ENCODE assay signal across 8 cellular contexts in the genomic region with DNA sequence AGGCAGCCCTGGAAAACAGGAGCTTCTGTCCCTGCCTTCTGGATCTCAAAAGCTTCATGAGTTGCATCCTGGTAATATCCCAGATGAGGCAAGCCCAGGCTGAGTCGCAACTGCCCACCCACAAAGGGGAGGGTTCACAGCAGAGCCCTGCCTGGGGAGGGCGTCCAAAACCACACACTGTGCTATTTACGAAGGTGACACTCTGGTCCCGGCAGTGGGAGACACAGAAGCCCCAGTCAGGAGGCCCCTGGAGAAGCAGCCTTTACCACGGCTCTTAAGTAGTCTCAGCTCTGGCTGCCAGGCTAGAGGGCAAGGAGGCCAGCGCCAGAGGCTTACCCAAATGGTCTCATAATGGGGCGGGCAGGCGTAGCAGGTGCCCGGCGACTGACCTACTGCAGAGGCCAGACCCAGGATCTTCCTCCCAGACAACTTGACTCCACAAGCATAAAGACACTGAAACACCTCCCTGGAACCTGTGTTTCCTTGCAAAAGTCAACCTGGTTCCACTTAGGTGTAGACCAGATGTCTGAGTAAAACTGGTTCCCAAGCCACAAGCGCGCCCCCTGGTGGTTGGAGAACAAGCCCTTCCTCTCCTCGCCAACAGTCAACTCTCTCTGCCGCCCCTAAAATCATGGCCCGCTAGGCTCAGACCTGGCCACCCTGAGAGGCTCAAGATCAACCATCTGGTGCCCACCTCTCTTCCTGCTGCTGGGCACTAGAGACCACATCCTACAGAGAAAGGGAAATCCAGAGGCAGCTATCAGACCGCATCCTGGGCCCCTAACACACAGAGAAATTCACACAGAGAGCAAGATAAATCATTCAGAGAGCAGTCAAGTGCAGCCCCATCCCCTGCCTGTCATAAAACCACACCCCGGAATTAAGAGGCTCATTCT. TPM values are rescaled to one million over a fixed set of nuclear protein-coding genes. Genes with fewer than 3 reads are reported as not detected.
DNase-seq lines count a peak whose midpoint lies in the region; ATAC-seq and TF ChIP-seq lines count a peak whose summit lies in the region.

No MANE protein-coding gene starts in this region.

- DNase-seq in Panc1 (ENCODE audit: low read depth, low spot score) = peak; percentile 33
- peak; percentile 97 for DNase-seq in activated effector memory CD4-positive, alpha-beta T cell treated with anti-CD3 and anti-CD28 coated beads, Interleukin-2, amount 50 U/mL, for 16 hours
- DNase-seq in glutamatergic neuron = peak; percentile 93
- DNase-seq in tibial artery = peak; percentile 57 to 83

- no peaks in the 10 kb centered on the region for H3K9me3 ChIP-seq in DOHH2 (ENCODE audit: control insufficient read depth, insufficient read depth, low read length)
- no peaks in the 10 kb centered on the region for H3K9me3 ChIP-seq in Panc1 (ENCODE audit: control insufficient read depth, insufficient read depth, low read depth, low read length)
- H3K9me3 ChIP-seq in parathyroid adenoma (ENCODE audit: control insufficient read depth, low read length) = no peaks in the 10 kb centered on the region
- H3K9me3 ChIP-seq in tibial artery = no peaks in the 10 kb centered on the region

- POLR2A ChIA-PET in Panc1 (lab: Charles Lee) = no interaction called here

- intact Hi-C loops in Panc1 (cut with micrococcal nuclease; ENCODE audit: unreplicated experiment) (loop anchor here (5.0 kb wide), 2 partner anchors 259 to 279 kb away; no protein-coding TSS in a partner anchor), tibial artery (cut with DNase I; ENCODE audit: low total_unique reads) (no loop called here)

- no peak overlapping the region for H3K4me3 Mint-ChIP-seq in glutamatergic neuron (ENCODE audit: unreplicated experiment)

- H4K20me1 ChIP-seq in DOHH2 (ENCODE audit: control insufficient read depth, insufficient read depth, low read depth, low read length) = peaks cover 4% of the 10 kb centered on the region; the same call in 1 of the 2 replicates

- H3K27me3 Mint-ChIP-seq in glutamatergic neuron (ENCODE audit: unreplicated experiment) = peaks cover 3% of the 10 kb centered on the region

- in situ Hi-C loops in Panc1 (cut with HindIII; ENCODE audit: low pct_unique_long_range_greater_than_20kb, low sequenced_read_pairs) = no loop called here

- H3K4me1 ChIP-seq in DOHH2 (ENCODE audit: control insufficient read depth, low read length) (peaks cover 17% of the 10 kb centered on the region), Panc1 (ENCODE audit: control insufficient read depth, insufficient read depth, low read length) (peaks cover 3% of the 10 kb centered on the region; the same call in 1 of the 2 replicates), parathyroid adenoma (peaks cover 23% of the 10 kb centered on the region), tibial artery (peaks cover 0 to 29% (median 3%) of the 10 kb centered on the region in 4 donors)

- CTCF ChIA-PET in Panc1 (lab: Charles Lee) = no interaction called here

- peak; percentile 37 for ATAC-seq in HG03280 (IDR thresholded peaks at IDR 0.05; ENCODE audit: unreplicated experiment)
- peak; percentile 60; the same call in 1 of the 2 replicates for ATAC-seq in Panc1
- no peak for ATAC-seq in GM18519 (IDR thresholded peaks at IDR 0.05; ENCODE audit: low FRiP score, unreplicated experiment)

- BruUV-seq in Panc1 (replicated peaks; lab: Mats Ljungman, UMichigan) = no TSS peak

- H3K36me3 ChIP-seq in DOHH2 (ENCODE audit: control insufficient read depth, low read length) = no peaks in the 10 kb centered on the region
- H3K36me3 ChIP-seq in Panc1 (ENCODE audit: control insufficient read depth, insufficient read depth, low read length) = peaks cover 8% of the 10 kb centered on the region; the same call in 1 of the 2 replicates
- H3K36me3 ChIP-seq in parathyroid adenoma (ENCODE audit: control insufficient read depth, insufficient read depth, low read length) = no peaks in the 10 kb centered on the region
- H3K36me3 ChIP-seq in tibial artery = peaks cover 0 to 4% (median 0%) of the 10 kb centered on the region in 3 donors

- H3K4me3 ChIP-seq in DOHH2 (ENCODE audit: low read length) = no peak overlapping the region
- 0 out of 4 replicates have a peak overlapping the region, but pooled peaks of 1 of the 2 experiments have one; percentile 4 for H3K4me3 ChIP-seq in Panc1 (ENCODE audit: low read depth in 2 of 2, low read length in 2 of 2)
- peak overlapping the region; percentile 19 for H3K4me3 ChIP-seq in parathyroid adenoma (ENCODE audit: low read depth, low read length)
- H3K4me3 ChIP-seq in tibial artery = no peak overlapping the region

- H3K27ac Mint-ChIP-seq in glutamatergic neuron (ENCODE audit: unreplicated experiment) = no peak overlapping the region

- H3K79me2 ChIP-seq in DOHH2 (ENCODE audit: control insufficient read depth, low read length) = no peaks in the 10 kb centered on the region
- H3K79me2 ChIP-seq in parathyroid adenoma = peaks cover 2% of the 10 kb centered on the region

- H3K4me1 Mint-ChIP-seq in glutamatergic neuron (ENCODE audit: low read depth, unreplicated experiment) = peaks cover 17% of the 10 kb centered on the region

- H3K36me3 Mint-ChIP-seq in glutamatergic neuron (ENCODE audit: unreplicated experiment) = no peaks in the 10 kb centered on the region

- H3K9ac ChIP-seq in parathyroid adenoma = no peak overlapping the region

- TF ChIP-seq CTCF in DOHH2 (IDR thresholded peaks at IDR 0.05; ENCODE audit: low read depth, low read length, poor library complexity, severe bottlenecking) = peak; percentile 96
- TF ChIP-seq CTCF in Panc1 (IDR thresholded peaks at IDR 0.05) = peak; percentile 87
- TF ChIP-seq CTCF in glutamatergic neuron (IDR thresholded peaks at IDR 0.05; ENCODE audit: partially characterized antibody, unreplicated experiment) = peak; percentile 97
- peak; percentile 87 for TF ChIP-seq CTCF in parathyroid adenoma (IDR thresholded peaks at IDR 0.05)
- TF ChIP-seq CTCF in tibial artery (IDR thresholded peaks at IDR 0.05) = peak; percentile 55 to 61

- no peak overlapping the region for H3K27ac ChIP-seq in DOHH2 (ENCODE audit: low read depth, low read length)
- H3K27ac ChIP-seq in Panc1 (ENCODE audit: low read length) = no peak overlapping the region
- no peak overlapping the region for H3K27ac ChIP-seq in parathyroid adenoma
- H3K27ac ChIP-seq in tibial artery = peak overlapping the region in 1 of 2 donors; percentile 4

- H3K4me2 ChIP-seq in DOHH2 (ENCODE audit: low read length) (peak overlapping the region; percentile 16), parathyroid adenoma (ENCODE audit: low read length) (peak overlapping the region; percentile 55)

- H3F3A ChIP-seq in DOHH2 (ENCODE audit: control insufficient read depth, insufficient read depth) = no peaks in the 10 kb centered on the region

- H2AFZ ChIP-seq in parathyroid adenoma = no peak overlapping the region

- no peaks in the 10 kb centered on the region for H3K9me2 ChIP-seq in DOHH2 (replicated peaks; ENCODE audit: control insufficient read depth, low read length)

- H3K27me3 ChIP-seq in DOHH2 (ENCODE audit: control insufficient read depth, low read length) = peaks cover 20% of the 10 kb centered on the region
- no peaks in the 10 kb centered on the region for H3K27me3 ChIP-seq in Panc1 (ENCODE audit: control insufficient read depth, insufficient read depth, low read length)
- H3K27me3 ChIP-seq in parathyroid adenoma (ENCODE audit: control insufficient read depth, insufficient read depth, low read length) = no peaks in the 10 kb centered on the region
- H3K27me3 ChIP-seq in tibial artery = no peaks in the 10 kb centered on the region

- no peaks in the 10 kb centered on the region for H3K9me3 Mint-ChIP-seq in glutamatergic neuron (ENCODE audit: unreplicated experiment)

RNA-seq across cellular contexts. Expression of a gene that starts 5.2 kb away (rescaled TPM):
- 2.4 TPM for total RNA-seq in Panc1 (2021; ENCODE audit: unreplicated experiment)
- 2.0 TPM for polyA plus RNA-seq in Panc1 (2012; ENCODE audit: insufficient read length)
- total RNA-seq in glutamatergic neuron (ENCODE audit: unreplicated experiment) = 26.5 TPM

Comparison
In these comparisons a context has a peak if more than half of its experiments do, and no peak if none do; other contexts are left out.
1. DNase-seq: peak in every context shown above with its lines; median percentile 97 in activated effector memory CD4-positive, alpha-beta T cell treated with anti-CD3 and anti-CD28 coated beads, Interleukin-2, amount 50 U/mL, for 16 hours; 93 in glutamatergic neuron; 70 in tibial artery; 33 in Panc1.